Comparison of ENCODE assay signal across 30 cellular contexts in genomic region chr3:76864375-76864774, GRCh38.
"Had no signal": no experiment of that assay in that cellular context is flagged by ENCODE, and none has a peak within 500 bp of the region (broad histone marks: within the 10 kb centered on the region; RNA-seq: fewer than 3 reads in every experiment).

No MANE protein-coding gene starts in this region.

- H3K27ac ChIP-seq: adrenal gland, ascending aorta, body of pancreas, brain microvascular endothelial cell, breast epithelium, cardiac muscle cell had no signal

- DNase-seq: activated effector memory CD4-positive, alpha-beta T cell treated with anti-CD3 and anti-CD28 coated beads, Interleukin-2, amount 50 U/mL, for 16 hours; activated effector memory CD4-positive, alpha-beta T cell treated with Interleukin-2 at 50 U/mL for 16 hours; activated gamma-delta T cell; activated gamma-delta T cell treated with Interleukin-2 at 50 U/mL for 16 hours; activated naive CD4-positive, alpha-beta T cell; activated naive CD4-positive, alpha-beta T cell treated with anti-CD3 and anti-CD28 coated beads for 36 hours; activated naive CD4-positive, alpha-beta T cell treated with anti-CD3 and anti-CD28 coated beads, Interleukin-2, amount 10 ng/mL, durations not matched to agents 7 days and 5 days; activated naive CD4-positive, alpha-beta T cell treated with anti-CD3 and anti-CD28 coated beads, Interleukin-2, amount 50 U/mL, for 16 hours; activated naive CD4-positive, alpha-beta T cell treated with Interleukin-2 at 50 U/mL for 16 hours; activated naive CD8-positive, alpha-beta T cell treated with anti-CD3 and anti-CD28 coated beads for 36 hours; activated naive CD8-positive, alpha-beta T cell treated with anti-CD3 and anti-CD28 coated beads, Interleukin-2, amount 10 ng/mL, durations not matched to agents 7 days and 5 days; activated naive CD8-positive, alpha-beta T cell treated with anti-CD3 and anti-CD28 coated beads, Interleukin-2, amount 50 U/mL, for 24 hours; activated T-cell treated with anti-CD3 and anti-CD28 coated beads, Interleukin-2, amount 50 U/mL, for 1 hour; activated T-cell treated with anti-CD3 and anti-CD28 coated beads, Interleukin-2, amount 50 U/mL, for 24 hours; activated T-cell treated with anti-CD3 and anti-CD28 coated beads, Interleukin-2, amount 50 U/mL, for 4 hours; activated T-cell treated with anti-CD3 and anti-CD28 coated beads, Interleukin-2, amount 50 U/mL, for 48 hours; activated T-cell treated with anti-CD3 and anti-CD28 coated beads, Interleukin-2, amount 50 U/mL, for 72 hours; adrenal gland; amniotic stem cell; amygdala; anterior cingulate cortex; aorta; body of pancreas; brain microvascular endothelial cell; caudate nucleus; central memory CD4-positive, alpha-beta T cell; cerebellar nuclear complex had no signal

- H3K9me3 ChIP-seq: ascending aorta, body of pancreas, breast epithelium had no signal

- H3K4me3 ChIP-seq: adrenal gland, ascending aorta, body of pancreas, breast epithelium, cardiac muscle cell had no signal

- H3K36me3 ChIP-seq: adrenal gland, ascending aorta, brain microvascular endothelial cell, breast epithelium, cardiac muscle cell had no signal

- H3K27me3 ChIP-seq: adrenal gland, ascending aorta, body of pancreas, brain microvascular endothelial cell, breast epithelium, cardiac muscle cell had no signal
